ENCODE assay signal across 1 cellular context in genomic region chr19:57389730-57390598, GRCh38.
TF ChIP-seq lines count a peak whose summit lies in the region.

Gene ZNF548, plus strand, starts transcription at chr19:57389854. Its CDS starts 246 bp downstream, at chr19:57390100.

TF ChIP-seq in K562, 482 proteins besides CTCF, POLR2A, EP300 and RAD21 (continued from another document and continues in another):
- no peak; the same call in 1 of the 2 replicates for TF ChIP-seq GTF2F1 (IDR thresholded peaks at IDR 0.05; ENCODE audit: low read depth, low read length)
- TF ChIP-seq IRF9 (tag; IDR thresholded peaks at IDR 0.05): no peak
- TF ChIP-seq ZBTB33 (CRISPR knock-in tag; IDR thresholded peaks at IDR 0.05): peak; percentile 19; the same call in 1 of the 2 replicates
- TF ChIP-seq ZNF277 (CRISPR knock-in tag; IDR thresholded peaks at IDR 0.05; ENCODE audit: borderline replicate concordance): no peak
- TF ChIP-seq ZNF263 (CRISPR knock-in tag; IDR thresholded peaks at IDR 0.05; ENCODE audit: borderline replicate concordance): no peak
- no peak for TF ChIP-seq ZNF24 (IDR thresholded peaks at IDR 0.05)
- TF ChIP-seq MGA (IDR thresholded peaks at IDR 0.05): no peak
- TF ChIP-seq PURB (CRISPR knock-in tag; IDR thresholded peaks at IDR 0.05; ENCODE audit: low read depth): no peak
- TF ChIP-seq USF1 (CRISPR knock-in tag; IDR thresholded peaks at IDR 0.05): no peak
- no peak for TF ChIP-seq CBX2 (IDR thresholded peaks at IDR 0.05; ENCODE audit: insufficient read depth, low read length, poor library complexity, severe bottlenecking)
- TF ChIP-seq LCOR (CRISPR knock-in tag; IDR thresholded peaks at IDR 0.05): peak; percentile 50; the same call in 1 of the 2 replicates
- 0 out of 2 replicates have a peak, but pooled peaks have one; percentile 74 for TF ChIP-seq ETV5 (CRISPR knock-in tag; IDR thresholded peaks at IDR 0.05; ENCODE audit: low read depth)
- TF ChIP-seq MEIS2 (IDR thresholded peaks at IDR 0.05; ENCODE audit: partially characterized antibody): peak; percentile 53
- TF ChIP-seq CHAMP1 (IDR thresholded peaks at IDR 0.05): no peak
- TF ChIP-seq ZBTB49 (CRISPR knock-in tag; IDR thresholded peaks at IDR 0.05; ENCODE audit: borderline replicate concordance): no peak
- TF ChIP-seq CLOCK (CRISPR knock-in tag; IDR thresholded peaks at IDR 0.05; ENCODE audit: borderline replicate concordance): no peak
- peak in 1 of 2 experiments; percentile 57; a peak in 1 of 4 replicates for TF ChIP-seq MNT (conservative IDR thresholded peaks at IDR 0.05)
- no peak for TF ChIP-seq SRSF9 (IDR thresholded peaks at IDR 0.05; ENCODE audit: borderline replicate concordance, low read depth, low read length)
- peak; percentile 89 for TF ChIP-seq HCFC1 (IDR thresholded peaks at IDR 0.05; ENCODE audit: low read depth, low read length)
- TF ChIP-seq LEF1 (IDR thresholded peaks at IDR 0.05): no peak
- TF ChIP-seq TSC22D4 (tag; IDR thresholded peaks at IDR 0.05): no peak
- TF ChIP-seq CBFB (CRISPR knock-in tag; IDR thresholded peaks at IDR 0.05): peak; percentile 67; the same call in 1 of the 2 replicates
- no peak for TF ChIP-seq CBFA2T2 (conservative IDR thresholded peaks at IDR 0.05)
- TF ChIP-seq ZNF384 (IDR thresholded peaks at IDR 0.05; ENCODE audit: low read depth, low read length): no peak
- peak; percentile 69 for TF ChIP-seq ATF1 (CRISPR knock-in tag; IDR thresholded peaks at IDR 0.05)
- TF ChIP-seq ATF1 (tag; IDR thresholded peaks at IDR 0.05): peak; percentile 98
